8 cellular contexts compared by ENCODE assay signal in genomic region chr1:23718482-23718881, GRCh38.
A peak's percentile ranks its signal among the peaks of the same experiment; 100 is the strongest.
DNase-seq lines count a peak whose midpoint lies in the region; ATAC-seq and TF ChIP-seq lines count a peak whose summit lies in the region.

No MANE protein-coding gene starts in this region.

- ATAC-seq in HG02571 (IDR thresholded peaks at IDR 0.05; ENCODE audit: unreplicated experiment) (no peak), HG02852 (IDR thresholded peaks at IDR 0.05; ENCODE audit: unreplicated experiment) (no peak), HG02885 (IDR thresholded peaks at IDR 0.05; ENCODE audit: poor library complexity, unreplicated experiment) (no peak)

- DNase-seq in OCI-M1 (lab: John Stamatoyannopoulos, UW): peak; percentile 49
- DNase-seq in foreskin melanocyte: peak; percentile 16
- no peak for DNase-seq in COR-L47 (lab: John Stamatoyannopoulos, UW)

- TF ChIP-seq CTCF in 22Rv1 (IDR thresholded peaks at IDR 0.05): peak; percentile 87
- peak; percentile 67 for TF ChIP-seq CTCF in GM12875 (IDR thresholded peaks at IDR 0.05; ENCODE audit: borderline replicate concordance, insufficient read depth, low read depth, low read length)

- H3K4me3 ChIP-seq in GM12875 (ENCODE audit: low read depth, low read length): no peak overlapping the region

- H3K27ac ChIP-seq in 22Rv1: no peak overlapping the region
